ENCODE assay signal across 8 cellular contexts in the genomic region with DNA sequence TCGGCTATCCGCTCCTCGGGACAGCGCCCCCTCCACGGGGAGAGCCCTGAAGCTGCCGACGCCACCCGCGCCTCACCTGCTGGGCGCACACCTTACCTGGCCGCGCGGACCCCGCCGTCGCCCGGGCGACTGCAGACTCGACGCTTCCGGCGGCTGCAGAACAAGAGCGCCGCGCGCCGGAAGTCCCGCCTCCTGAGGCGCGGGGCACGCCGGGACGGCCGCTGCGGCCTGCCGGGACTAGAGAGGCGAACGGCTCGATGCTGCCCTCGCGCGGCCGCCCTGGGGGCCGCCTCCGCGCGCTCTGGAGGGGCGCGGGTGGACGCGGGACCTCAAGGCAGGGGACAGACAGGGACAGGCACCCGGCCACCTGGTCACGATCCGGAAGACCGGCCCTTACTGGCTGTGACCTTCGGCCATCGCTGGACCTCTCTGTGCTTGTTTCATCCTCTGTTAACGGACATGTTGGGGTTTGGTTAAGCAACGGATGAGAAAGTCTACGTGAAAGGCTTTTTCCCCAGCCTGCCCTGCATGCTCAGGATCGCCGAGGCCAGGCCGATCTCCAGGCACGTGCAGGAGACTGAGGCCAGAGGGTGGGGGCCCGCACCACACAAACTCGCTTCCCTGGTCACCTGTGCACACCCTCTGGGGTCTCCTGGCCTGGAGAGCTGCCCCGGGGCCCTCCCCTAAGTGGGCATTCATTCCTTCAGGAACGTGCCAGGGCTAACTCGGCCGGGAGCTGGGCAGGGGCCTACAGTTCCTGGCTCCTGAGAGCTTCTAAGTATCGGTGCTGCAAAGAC. TPM values are rescaled to one million over a fixed set of nuclear protein-coding genes. Genes with fewer than 3 reads are reported as not detected.
DNase-seq lines count a peak whose midpoint lies in the region; ATAC-seq, FAIRE-seq and TF ChIP-seq lines count a peak whose summit lies in the region.

A gene with protein sequence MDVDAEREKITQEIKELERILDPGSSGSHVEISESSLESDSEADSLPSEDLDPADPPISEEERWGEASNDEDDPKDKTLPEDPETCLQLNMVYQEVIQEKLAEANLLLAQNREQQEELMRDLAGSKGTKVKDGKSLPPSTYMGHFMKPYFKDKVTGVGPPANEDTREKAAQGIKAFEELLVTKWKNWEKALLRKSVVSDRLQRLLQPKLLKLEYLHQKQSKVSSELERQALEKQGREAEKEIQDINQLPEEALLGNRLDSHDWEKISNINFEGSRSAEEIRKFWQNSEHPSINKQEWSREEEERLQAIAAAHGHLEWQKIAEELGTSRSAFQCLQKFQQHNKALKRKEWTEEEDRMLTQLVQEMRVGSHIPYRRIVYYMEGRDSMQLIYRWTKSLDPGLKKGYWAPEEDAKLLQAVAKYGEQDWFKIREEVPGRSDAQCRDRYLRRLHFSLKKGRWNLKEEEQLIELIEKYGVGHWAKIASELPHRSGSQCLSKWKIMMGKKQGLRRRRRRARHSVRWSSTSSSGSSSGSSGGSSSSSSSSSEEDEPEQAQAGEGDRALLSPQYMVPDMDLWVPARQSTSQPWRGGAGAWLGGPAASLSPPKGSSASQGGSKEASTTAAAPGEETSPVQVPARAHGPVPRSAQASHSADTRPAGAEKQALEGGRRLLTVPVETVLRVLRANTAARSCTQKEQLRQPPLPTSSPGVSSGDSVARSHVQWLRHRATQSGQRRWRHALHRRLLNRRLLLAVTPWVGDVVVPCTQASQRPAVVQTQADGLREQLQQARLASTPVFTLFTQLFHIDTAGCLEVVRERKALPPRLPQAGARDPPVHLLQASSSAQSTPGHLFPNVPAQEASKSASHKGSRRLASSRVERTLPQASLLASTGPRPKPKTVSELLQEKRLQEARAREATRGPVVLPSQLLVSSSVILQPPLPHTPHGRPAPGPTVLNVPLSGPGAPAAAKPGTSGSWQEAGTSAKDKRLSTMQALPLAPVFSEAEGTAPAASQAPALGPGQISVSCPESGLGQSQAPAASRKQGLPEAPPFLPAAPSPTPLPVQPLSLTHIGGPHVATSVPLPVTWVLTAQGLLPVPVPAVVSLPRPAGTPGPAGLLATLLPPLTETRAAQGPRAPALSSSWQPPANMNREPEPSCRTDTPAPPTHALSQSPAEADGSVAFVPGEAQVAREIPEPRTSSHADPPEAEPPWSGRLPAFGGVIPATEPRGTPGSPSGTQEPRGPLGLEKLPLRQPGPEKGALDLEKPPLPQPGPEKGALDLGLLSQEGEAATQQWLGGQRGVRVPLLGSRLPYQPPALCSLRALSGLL (N-terminal part only) (minus strand): TSS at position 133 of the 797 bp plus-strand sequence. CDS start 1,742 bp downstream, outside the sequence.

- peak within 1 kb of the TSS; percentile 91 for H3K9ac ChIP-seq in astrocyte (ENCODE audit: low read length)

- H3K4me3 Mint-ChIP-seq in T-helper 2 cell treated with Interferon-gamma antibody and Interleukin-4, amounts not matched to agents 5 μg/mL and 100 μg/mL, for 36 hours = peak within 1 kb of the TSS; percentile 82
- H3K4me3 Mint-ChIP-seq in astrocyte (ENCODE audit: unreplicated experiment) = peak within 1 kb of the TSS; percentile 96

- peak; percentile 89 for TF ChIP-seq CTCF in GM12873 (IDR thresholded peaks at IDR 0.05; ENCODE audit: insufficient read depth, low read depth, low read length, missing control alignments)
- TF ChIP-seq CTCF in astrocyte (IDR thresholded peaks at IDR 0.05; ENCODE audit: insufficient read depth, low read depth, low read length) = peak; percentile 42

- H2AFZ ChIP-seq in astrocyte (ENCODE audit: low read depth, low read length) = peak within 1 kb of the TSS; percentile 85

- peak within 1 kb of the TSS; percentile 82 for H3K4me3 ChIP-seq in astrocyte (ENCODE audit: insufficient read depth, low read depth, low read length)

- DNase-seq in NCI-H146 treated with DMSO at 0.1 percent for 48 hours (lab: John Stamatoyannopoulos, UW; ENCODE audit: unreplicated experiment) (peak; percentile 57), astrocyte (ENCODE audit: low read depth) (peak; percentile 49), hypothalamus (lab: John Stamatoyannopoulos, UW) (peak; percentile 8 to 85 (median 65)), retina (peak; percentile 95)
- DNase-seq in T-helper 2 cell treated with Interferon-gamma antibody and Interleukin-4, amounts not matched to agents 5 μg/mL and 100 μg/mL, for 36 hours (ENCODE audit: low spot score) = peak; percentile 88

- H3K36me3 ChIP-seq in astrocyte (ENCODE audit: insufficient read depth, low read length) = peaks cover 13% of the 10 kb centered on the region

- peak within 1 kb of the TSS; percentile 99 for H3K4me2 ChIP-seq in astrocyte (ENCODE audit: low read length)

- peaks cover 36% of the 10 kb centered on the region for H4K20me1 ChIP-seq in astrocyte (ENCODE audit: insufficient read depth, low read length)

- H3K27ac Mint-ChIP-seq in T-helper 2 cell treated with Interferon-gamma antibody and Interleukin-4, amounts not matched to agents 5 μg/mL and 100 μg/mL, for 36 hours = peak within 1 kb of the TSS; percentile 71
- H3K27ac Mint-ChIP-seq in astrocyte (ENCODE audit: unreplicated experiment) = peak within 1 kb of the TSS; percentile 88

- peaks cover 37% of the 10 kb centered on the region for H3K4me1 Mint-ChIP-seq in T-helper 2 cell treated with Interferon-gamma antibody and Interleukin-4, amounts not matched to agents 5 μg/mL and 100 μg/mL, for 36 hours (ENCODE audit: low read depth)
- H3K4me1 Mint-ChIP-seq in astrocyte (ENCODE audit: low read depth, unreplicated experiment) = peaks cover 9% of the 10 kb centered on the region

- FAIRE-seq in astrocyte (lab: Jason Lieb, UNC) = no peak

- H3K9me3 ChIP-seq in astrocyte (ENCODE audit: insufficient read depth, low read depth, low read length) = no peaks in the 10 kb centered on the region

- peak; percentile 84 for ATAC-seq in HG02763 (IDR thresholded peaks at IDR 0.05; ENCODE audit: unreplicated experiment)
- no peak for ATAC-seq in GM18873 (IDR thresholded peaks at IDR 0.05; ENCODE audit: low FRiP score, unreplicated experiment)

- peaks cover 36% of the 10 kb centered on the region for H3K79me2 ChIP-seq in astrocyte (ENCODE audit: insufficient read depth, low read length)

- no peaks in the 10 kb centered on the region for H3K27me3 ChIP-seq in astrocyte (ENCODE audit: insufficient read depth, low read length)

- H3K4me1 ChIP-seq in astrocyte (ENCODE audit: insufficient read depth, low read length) = peaks cover 15% of the 10 kb centered on the region

- H3K27ac ChIP-seq in astrocyte (ENCODE audit: low read depth, low read length) = peak within 1 kb of the TSS; percentile 51

- H3K27me3 Mint-ChIP-seq in T-helper 2 cell treated with Interferon-gamma antibody and Interleukin-4, amounts not matched to agents 5 μg/mL and 100 μg/mL, for 36 hours (ENCODE audit: low read depth) = no peaks in the 10 kb centered on the region
- no peaks in the 10 kb centered on the region for H3K27me3 Mint-ChIP-seq in astrocyte (ENCODE audit: low read depth, unreplicated experiment)

- peaks cover 41% of the 10 kb centered on the region for H3K36me3 Mint-ChIP-seq in T-helper 2 cell treated with Interferon-gamma antibody and Interleukin-4, amounts not matched to agents 5 μg/mL and 100 μg/mL, for 36 hours (ENCODE audit: low read depth)
- H3K36me3 Mint-ChIP-seq in astrocyte (ENCODE audit: low read depth, unreplicated experiment) = peaks cover 11% of the 10 kb centered on the region

- no peaks in the 10 kb centered on the region for H3K9me3 Mint-ChIP-seq in T-helper 2 cell treated with Interferon-gamma antibody and Interleukin-4, amounts not matched to agents 5 μg/mL and 100 μg/mL, for 36 hours
- H3K9me3 Mint-ChIP-seq in astrocyte (ENCODE audit: unreplicated experiment) = no peaks in the 10 kb centered on the region

RNA-seq across cellular contexts. Expression of the gene that starts here (rescaled TPM):
- total RNA-seq in astrocyte = 13.8 and 18.6 TPM in 2 replicates
